Comparison of ENCODE assay signal across 19 cellular contexts in the genomic region with DNA sequence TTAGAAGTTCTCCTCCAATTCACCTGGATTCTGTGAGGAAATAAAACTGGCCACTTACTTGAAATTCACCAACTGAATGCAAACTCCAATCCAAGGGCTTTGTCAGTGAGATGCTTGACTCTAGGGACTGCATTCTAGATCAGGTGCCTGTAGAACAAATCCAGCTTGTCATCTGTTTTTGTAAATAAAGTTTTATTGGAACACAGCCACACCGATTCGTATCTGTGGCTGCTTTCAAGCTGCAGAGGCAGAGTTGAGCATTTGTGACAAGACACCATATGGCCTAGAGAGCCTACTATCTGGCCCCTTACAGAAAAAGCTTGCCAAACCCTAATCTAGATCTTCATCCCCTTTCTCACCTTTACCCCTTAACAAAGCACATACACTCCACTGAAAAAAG.
"Had no signal": no experiment of that assay in that cellular context is flagged by ENCODE, and none has a peak within 500 bp of the region (broad histone marks: within the 10 kb centered on the region; RNA-seq: fewer than 3 reads in every experiment).

No MANE protein-coding gene starts in this region.

- H3K4me3 ChIP-seq: heart left ventricle, mucosa of descending colon, sigmoid colon, skin epidermis, suprapubic skin, thyroid gland, upper lobe of left lung, uterus had no signal

- H3K4me1 ChIP-seq: suprapubic skin, thyroid gland, uterus had no signal

- DNase-seq: effector memory CD4-positive, alpha-beta T cell; heart left ventricle; hippocampal formation; kidney glomerular epithelial cell; mammary epithelial cell; mucosa of descending colon; posterior cingulate gyrus; sigmoid colon; stimulated activated naive CD4-positive, alpha-beta T cell treated with Interleukin-2 at 50 U/mL for 16 hours; thyroid gland; upper lobe of left lung; uterus had no signal

- H3K27ac ChIP-seq: heart left ventricle, sigmoid colon, skin epidermis, suprapubic skin, thyroid gland, upper lobe of left lung, uterus had no signal

- H3K27me3 ChIP-seq: heart left ventricle, sigmoid colon, suprapubic skin, thyroid gland, upper lobe of left lung, uterus had no signal

- H3K27ac Mint-ChIP-seq: nephron had no signal

- FAIRE-seq: endometrium, frontal cortex, islet of Langerhans had no signal

- H3K9me3 Mint-ChIP-seq: nephron had no signal

- ATAC-seq: esophagus mucosa, heart left ventricle, mucosa of descending colon had no signal

- H3K36me3 ChIP-seq: uterus had no signal

- H3K9me3 ChIP-seq: heart left ventricle, mucosa of descending colon, sigmoid colon, suprapubic skin, thyroid gland, upper lobe of left lung, uterus had no signal

- H3K4me1 Mint-ChIP-seq: nephron had no signal

- H3K4me3 Mint-ChIP-seq: nephron had no signal
